13 cellular contexts compared by ENCODE assay signal in the genomic region with DNA sequence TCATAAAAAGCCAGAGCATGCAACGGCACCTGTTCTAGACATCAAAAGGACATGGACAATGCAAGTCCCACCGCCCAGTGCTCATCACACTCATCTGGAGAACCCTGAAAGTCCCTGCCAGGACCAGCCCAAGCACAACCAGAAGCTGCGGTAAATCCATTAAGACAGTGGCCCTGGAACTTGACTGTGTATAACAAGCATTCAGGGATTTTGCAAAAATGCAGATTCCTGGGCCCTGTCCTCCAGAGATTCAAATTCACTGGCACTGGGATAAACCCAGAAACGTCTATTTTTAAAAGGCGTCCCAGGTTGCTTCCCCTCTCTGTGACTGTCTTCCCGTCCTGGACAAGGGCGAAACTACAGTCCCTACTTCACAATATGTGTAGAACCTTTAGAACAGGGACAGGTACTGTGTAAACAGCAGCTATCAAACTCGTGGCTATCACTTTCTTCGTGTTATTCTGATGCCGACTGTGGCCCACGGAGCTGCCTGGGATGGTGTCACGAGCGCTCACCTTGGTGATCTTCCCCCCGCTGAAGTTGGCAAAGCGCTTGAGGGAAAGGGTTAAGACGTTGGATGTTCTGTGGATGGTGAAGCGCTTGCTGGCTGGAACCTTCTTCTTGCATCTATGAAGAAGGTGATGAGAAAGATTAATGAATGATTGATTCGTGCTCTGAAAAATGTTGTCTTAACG. TPM values are rescaled to one million over a fixed set of nuclear protein-coding genes. Genes with fewer than 3 reads are reported as not detected.
DNase-seq lines count a peak whose midpoint lies in the region; ATAC-seq and TF ChIP-seq lines count a peak whose summit lies in the region.
"Had no signal": no experiment of that assay in that cellular context is flagged by ENCODE, and none has a peak within 500 bp of the region (broad histone marks: within the 10 kb centered on the region; RNA-seq: fewer than 3 reads in every experiment).

No MANE protein-coding gene starts in this region.

- no peak overlapping the region for H3K4me2 ChIP-seq in SK-N-SH

- POLR2A ChIA-PET in SK-N-SH (lab: Yijun Ruan, JAX): no interaction called here

- no peak for ATAC-seq in SK-N-SH treated with all-trans-retinoic acid at 6 μM for 48 hours
- no peak for ATAC-seq in GM19463 (IDR thresholded peaks at IDR 0.05; ENCODE audit: unreplicated experiment)
- ATAC-seq: WTC11 had no signal

- CTCF ChIA-PET in SK-N-SH (lab: Yijun Ruan, JAX): interaction anchor here (0.8 to 3.1 kb wide), 4 partner anchors 26 to 326 kb away, joined by 3 to 7 read pairs (median 4); no protein-coding TSS in a partner anchor

- TF ChIP-seq RAD21 in SK-N-SH (IDR thresholded peaks at IDR 0.05; ENCODE audit: low read length): no peak

- no peak for DNase-seq in SK-N-SH
- no peak for DNase-seq in colonic mucosa
- no peak for DNase-seq in sigmoid colon
- DNase-seq in dermis blood vessel endothelial cell: no peak
- no peak for DNase-seq in LoVo (ENCODE audit: low spot score)
- DNase-seq: NCI-H526 treated with DMSO at 0.1 percent for 48 hours, SHP77, substantia nigra had no signal

- 92% methylated on average over 19 of the region's 19 CpGs for WGBS in SK-N-SH (ENCODE audit: low lambda C conversion rate)
- WGBS in sigmoid colon, 2 donors: 82 to 89% methylated on average over 19 of the region's 19 CpGs

- H3K27me3 ChIP-seq in SK-N-SH (ENCODE audit: insufficient read depth) (no peaks in the 10 kb centered on the region), colonic mucosa (no peaks in the 10 kb centered on the region), sigmoid colon (no peaks in the 10 kb centered on the region)

- peak overlapping the region; percentile 11 to 24 for H3K27ac ChIP-seq in SK-N-SH (ENCODE audit: low read depth in 2 of 2, low read length in 1 of 2)
- H3K27ac ChIP-seq in KOPT-K1 (ENCODE audit: low read depth, low read length, poor library complexity, severe bottlenecking): peak overlapping the region; percentile 77
- peak overlapping the region; percentile 44 for H3K27ac ChIP-seq in colonic mucosa
- H3K27ac ChIP-seq in sigmoid colon: peak overlapping the region in 3 of 4 donors; percentile 27 to 53 (median 43)
- H3K27ac ChIP-seq: 22Rv1 had no signal

- peaks cover 31% of the 10 kb centered on the region for H3K79me2 ChIP-seq in SK-N-SH (ENCODE audit: insufficient read depth)

- TF ChIP-seq POLR2A in sigmoid colon (IDR thresholded peaks at IDR 0.05): no peak

- H3F3A ChIP-seq in SK-N-SH (replicated peaks; ENCODE audit: insufficient read depth): peaks cover 16% of the 10 kb centered on the region

- no peak for TF ChIP-seq CTCF in SK-N-SH (IDR thresholded peaks at IDR 0.05)
- TF ChIP-seq CTCF in colonic mucosa (IDR thresholded peaks at IDR 0.05): no peak
- no peak for TF ChIP-seq CTCF in sigmoid colon (IDR thresholded peaks at IDR 0.05)

- H3K4me3 ChIP-seq in SK-N-SH (ENCODE audit: low read depth in 2 of 2, low read length in 1 of 2) (no peak overlapping the region), colonic mucosa (no peak overlapping the region), sigmoid colon (no peak overlapping the region)

- H3K9me3 ChIP-seq in SK-N-SH (no peaks in the 10 kb centered on the region), KOPT-K1 (ENCODE audit: insufficient read depth, low read length, poor library complexity, severe bottlenecking) (no peaks in the 10 kb centered on the region), colonic mucosa (no peaks in the 10 kb centered on the region), sigmoid colon (no peaks in the 10 kb centered on the region)

- H3K4me1 ChIP-seq in SK-N-SH (ENCODE audit: control insufficient read depth in 1 of 2, insufficient read depth in 2 of 2, low read depth in 1 of 2, low read length in 1 of 2): peaks cover 19 to 23% of the 10 kb centered on the region in 2 experiments; a peak in 3 of 4 replicates
- H3K4me1 ChIP-seq in colonic mucosa: no peaks in the 10 kb centered on the region
- H3K4me1 ChIP-seq in sigmoid colon: peaks cover 0 to 2% (median under 1%) of the 10 kb centered on the region in 4 donors

- TF ChIP-seq EP300 in SK-N-SH (IDR thresholded peaks at IDR 0.05; ENCODE audit: borderline replicate concordance in 1 of 2, low read depth in 1 of 2, low read length in 1 of 2) (no peak), sigmoid colon (IDR thresholded peaks at IDR 0.05) (no peak)

- H2AFZ ChIP-seq in SK-N-SH (ENCODE audit: low read depth): no peak overlapping the region

- peaks cover 69 to 78% of the 10 kb centered on the region in 2 experiments for H3K36me3 ChIP-seq in SK-N-SH (replicated peaks in 1 of 2; ENCODE audit: control insufficient read depth in 1 of 2, insufficient read depth in 2 of 2, low read length in 1 of 2)
- peaks cover 93% of the 10 kb centered on the region for H3K36me3 ChIP-seq in KOPT-K1 (ENCODE audit: insufficient read depth, low read length)
- H3K36me3 ChIP-seq in colonic mucosa: no peaks in the 10 kb centered on the region
- H3K36me3 ChIP-seq in sigmoid colon: peaks cover 47 to 99% (median 76%) of the 10 kb centered on the region in 4 donors

- intact Hi-C loops in colonic mucosa (cut with DNase I): no loop called here
- intact Hi-C loops in sigmoid colon (cut with DNase I): no loop called here

- peaks cover 2% of the 10 kb centered on the region; the same call in 1 of the 2 replicates for H4K20me1 ChIP-seq in SK-N-SH (ENCODE audit: insufficient read depth)

- H3K9me2 ChIP-seq in SK-N-SH: no peaks in the 10 kb centered on the region

- H3K9ac ChIP-seq in SK-N-SH (no peak overlapping the region), colonic mucosa (ENCODE audit: low read depth in 2 of 2, low read length in 2 of 2) (no peak overlapping the region)

TF ChIP-seq in SK-N-SH, 30 proteins besides CTCF, POLR2A, EP300 and RAD21:
- no peak for TF ChIP-seq SIN3A (IDR thresholded peaks at IDR 0.05; ENCODE audit: borderline replicate concordance, low read depth, low read length)
- no peak for TF ChIP-seq SMC3 (IDR thresholded peaks at IDR 0.05; ENCODE audit: low read depth, low read length)
- no peak for TF ChIP-seq FOXJ3 (CRISPR knock-in tag; IDR thresholded peaks at IDR 0.05)

TF ChIP-seq in SK-N-SH treated with all-trans-retinoic acid at 6 μM for 48 hours, 23 proteins besides CTCF, POLR2A, EP300 and RAD21:
- no peak for TF ChIP-seq ARNTL (CRISPR knock-in tag; IDR thresholded peaks at IDR 0.05; ENCODE audit: borderline replicate concordance, low read depth)
- no peak for TF ChIP-seq ZFP3 (CRISPR knock-in tag; IDR thresholded peaks at IDR 0.05)
- TF ChIP-seq TOX (CRISPR knock-in tag; IDR thresholded peaks at IDR 0.05; ENCODE audit: borderline replicate concordance): no peak
- TF ChIP-seq ZC3H10 (CRISPR knock-in tag; IDR thresholded peaks at IDR 0.05): no peak
- no peak for TF ChIP-seq TCF4 (CRISPR knock-in tag; IDR thresholded peaks at IDR 0.05; ENCODE audit: borderline replicate concordance)
- TF ChIP-seq, protein P1, sequence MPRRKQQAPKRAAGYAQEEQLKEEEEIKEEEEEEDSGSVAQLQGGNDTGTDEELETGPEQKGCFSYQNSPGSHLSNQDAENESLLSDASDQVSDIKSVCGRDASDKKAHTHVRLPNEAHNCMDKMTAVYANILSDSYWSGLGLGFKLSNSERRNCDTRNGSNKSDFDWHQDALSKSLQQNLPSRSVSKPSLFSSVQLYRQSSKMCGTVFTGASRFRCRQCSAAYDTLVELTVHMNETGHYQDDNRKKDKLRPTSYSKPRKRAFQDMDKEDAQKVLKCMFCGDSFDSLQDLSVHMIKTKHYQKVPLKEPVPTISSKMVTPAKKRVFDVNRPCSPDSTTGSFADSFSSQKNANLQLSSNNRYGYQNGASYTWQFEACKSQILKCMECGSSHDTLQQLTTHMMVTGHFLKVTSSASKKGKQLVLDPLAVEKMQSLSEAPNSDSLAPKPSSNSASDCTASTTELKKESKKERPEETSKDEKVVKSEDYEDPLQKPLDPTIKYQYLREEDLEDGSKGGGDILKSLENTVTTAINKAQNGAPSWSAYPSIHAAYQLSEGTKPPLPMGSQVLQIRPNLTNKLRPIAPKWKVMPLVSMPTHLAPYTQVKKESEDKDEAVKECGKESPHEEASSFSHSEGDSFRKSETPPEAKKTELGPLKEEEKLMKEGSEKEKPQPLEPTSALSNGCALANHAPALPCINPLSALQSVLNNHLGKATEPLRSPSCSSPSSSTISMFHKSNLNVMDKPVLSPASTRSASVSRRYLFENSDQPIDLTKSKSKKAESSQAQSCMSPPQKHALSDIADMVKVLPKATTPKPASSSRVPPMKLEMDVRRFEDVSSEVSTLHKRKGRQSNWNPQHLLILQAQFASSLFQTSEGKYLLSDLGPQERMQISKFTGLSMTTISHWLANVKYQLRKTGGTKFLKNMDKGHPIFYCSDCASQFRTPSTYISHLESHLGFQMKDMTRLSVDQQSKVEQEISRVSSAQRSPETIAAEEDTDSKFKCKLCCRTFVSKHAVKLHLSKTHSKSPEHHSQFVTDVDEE (CRISPR knock-in tag; IDR thresholded peaks at IDR 0.05): no peak
- TF ChIP-seq, protein P2, sequence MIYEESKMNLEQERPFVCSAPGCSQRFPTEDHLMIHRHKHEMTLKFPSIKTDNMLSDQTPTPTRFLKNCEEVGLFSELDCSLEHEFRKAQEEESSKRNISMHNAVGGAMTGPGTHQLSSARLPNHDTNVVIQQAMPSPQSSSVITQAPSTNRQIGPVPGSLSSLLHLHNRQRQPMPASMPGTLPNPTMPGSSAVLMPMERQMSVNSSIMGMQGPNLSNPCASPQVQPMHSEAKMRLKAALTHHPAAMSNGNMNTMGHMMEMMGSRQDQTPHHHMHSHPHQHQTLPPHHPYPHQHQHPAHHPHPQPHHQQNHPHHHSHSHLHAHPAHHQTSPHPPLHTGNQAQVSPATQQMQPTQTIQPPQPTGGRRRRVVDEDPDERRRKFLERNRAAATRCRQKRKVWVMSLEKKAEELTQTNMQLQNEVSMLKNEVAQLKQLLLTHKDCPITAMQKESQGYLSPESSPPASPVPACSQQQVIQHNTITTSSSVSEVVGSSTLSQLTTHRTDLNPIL (CRISPR knock-in tag; IDR thresholded peaks at IDR 0.05; ENCODE audit: low read depth): no peak
- no peak for TF ChIP-seq GLIS3 (CRISPR knock-in tag; IDR thresholded peaks at IDR 0.05)
TF ChIP-seq in SK-N-SH treated with all-trans-retinoic acid at 6 μM for 48 hours: peak in this region for 0.

RNA-seq across cellular contexts. Expression of a gene that starts 22.3 kb away (rescaled TPM):
- polyA plus RNA-seq in SK-N-SH (2012; rRNA removed): 34.6 and 41.2 TPM in 2 replicates
- polyA plus RNA-seq in SK-N-SH (2012; cell fraction: cytosol; rRNA removed): 22.5 and 26.9 TPM in 2 replicates
- 163 and 178 TPM in 2 replicates for polyA plus RNA-seq in SK-N-SH (2012; cell fraction: nucleus; rRNA removed)
- total RNA-seq in colonic mucosa: 10 to 100 TPM; 27.4 to 32.6 TPM
- total RNA-seq in sigmoid colon: 10 to 100 TPM; 18.5 to 49.3 (median 35.9) TPM
- polyA plus RNA-seq in sigmoid colon: 10 to 100 TPM in 2 of 3 donors, 1 to 10 TPM in 1; 6.7 to 28.6 (median 13.8) TPM
- total RNA-seq in dermis blood vessel endothelial cell: 22.8 and 24.7 TPM in 2 replicates

RNA-seq across cellular contexts. Expression of a gene that starts 36.2 kb away (rescaled TPM):
- polyA plus RNA-seq in SK-N-SH (2012; rRNA removed) (23.8 and 24.8 TPM in 2 replicates), sigmoid colon (10 to 100 TPM; 56.5 to 83.8 (median 64.3) TPM)
- 16.9 and 20.7 TPM in 2 replicates for polyA plus RNA-seq in SK-N-SH (2012; cell fraction: cytosol; rRNA removed)
- polyA plus RNA-seq in SK-N-SH (2012; cell fraction: nucleus; rRNA removed): 77.4 and 80.9 TPM in 2 replicates
- total RNA-seq in colonic mucosa (10 to 100 TPM; 54.6 to 68.9 TPM), sigmoid colon (10 to 100 TPM; 26.7 to 38.5 (median 35.2) TPM), dermis blood vessel endothelial cell (50.6 and 51.4 TPM in 2 replicates)

Comparison
In these comparisons a context has a peak if more than half of its experiments do, and no peak if none do; other contexts are left out.
1. H3K27ac ChIP-seq: peak in every context shown above with its lines; median percentile 77 in KOPT-K1; 44 in colonic mucosa; 43 in sigmoid colon; 18 in SK-N-SH.